In genomic region chr10:89591111-89591795, GRCh38 we compare ENCODE assay signal across 2 cellular contexts.
TF ChIP-seq lines count a peak whose summit lies in the region.

No MANE protein-coding gene starts in this region.

TF ChIP-seq in H1, 55 proteins besides CTCF, POLR2A, EP300 and RAD21 (continued from another document):
- TF ChIP-seq ATF3 (IDR thresholded peaks at IDR 0.05; ENCODE audit: insufficient read depth, low read depth, low read length), result no peak
- no peak for TF ChIP-seq CBX5 (IDR thresholded peaks at IDR 0.05; ENCODE audit: low read depth, low read length)
- TF ChIP-seq FOSL1 (IDR thresholded peaks at IDR 0.05; ENCODE audit: insufficient read depth, low read depth, low read length), result no peak
- TF ChIP-seq SP1 (IDR thresholded peaks at IDR 0.05; ENCODE audit: low read depth, low read length), result no peak
- no peak for TF ChIP-seq USF2 (IDR thresholded peaks at IDR 0.05; ENCODE audit: low read length)
- TF ChIP-seq NANOG (IDR thresholded peaks at IDR 0.05; ENCODE audit: insufficient read depth, low read depth, low read length, poor library complexity, severe bottlenecking), result no peak
- TF ChIP-seq E2F6 (IDR thresholded peaks at IDR 0.05), result no peak
- no peak for TF ChIP-seq SIN3A (conservative IDR thresholded peaks at IDR 0.05 in 1 of 2, IDR thresholded peaks at IDR 0.05 in 1 of 2; ENCODE audit: low read depth in 1 of 2, low read length in 2 of 2)
- no peak for TF ChIP-seq KDM5A (IDR thresholded peaks at IDR 0.05; ENCODE audit: low read length)
- TF ChIP-seq HDAC2 (IDR thresholded peaks at IDR 0.05; ENCODE audit: borderline replicate concordance in 1 of 2, low read depth in 2 of 2, low read length in 2 of 2), result no peak
- TF ChIP-seq CHD2 (IDR thresholded peaks at IDR 0.05; ENCODE audit: low read length), result no peak
- TF ChIP-seq TAF1 (IDR thresholded peaks at IDR 0.05; ENCODE audit: low read depth, low read length), result no peak
- no peak for TF ChIP-seq POLR2AphosphoS5 (IDR thresholded peaks at IDR 0.05; ENCODE audit: low read depth, low read length)

TF ChIP-seq in liver, 16 proteins besides CTCF, POLR2A, EP300 and RAD21 (continued from another document):
- TF ChIP-seq HNF4G (IDR thresholded peaks at IDR 0.05) (no peak), REST (IDR thresholded peaks at IDR 0.05) (no peak), ZBTB33 (IDR thresholded peaks at IDR 0.05) (no peak), JUND (IDR thresholded peaks at IDR 0.05) (no peak), MAX (IDR thresholded peaks at IDR 0.05) (no peak), FOXA2 (IDR thresholded peaks at IDR 0.05) (no peak), ATF3 (IDR thresholded peaks at IDR 0.05) (no peak), NR2F2 (IDR thresholded peaks at IDR 0.05) (no peak), GABPA (IDR thresholded peaks at IDR 0.05 in 1 of 2, conservative IDR thresholded peaks at IDR 0.05 in 1 of 2) (no peak), SP1 (IDR thresholded peaks at IDR 0.05) (no peak)
